Comparison of ENCODE assay signal across 8 cellular contexts in the genomic region with DNA sequence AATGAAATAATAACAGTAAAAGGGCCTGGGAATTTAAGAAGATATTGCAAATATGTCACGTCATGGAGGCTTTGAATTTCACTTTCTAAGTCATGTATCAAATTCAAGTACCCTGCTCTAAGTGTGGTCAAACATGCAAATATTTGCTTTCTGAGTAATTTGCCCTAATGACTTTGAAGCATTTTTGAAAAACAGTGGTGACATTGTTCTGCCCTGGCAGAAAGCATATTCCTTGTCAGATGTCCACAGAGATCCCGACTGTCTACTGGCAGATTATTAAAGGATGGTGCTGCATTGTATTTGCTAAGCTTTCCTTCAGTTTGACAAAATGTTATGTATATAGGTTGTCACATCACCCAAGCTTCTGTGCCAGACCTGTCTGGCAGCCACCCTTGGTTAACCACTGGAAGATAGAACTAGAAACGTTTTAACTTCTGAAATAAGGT.
A peak's percentile ranks its signal among the peaks of the same experiment; 100 is the strongest.
DNase-seq lines count a peak whose midpoint lies in the region; ATAC-seq and TF ChIP-seq lines count a peak whose summit lies in the region.

No MANE protein-coding gene starts in this region.

- H4K5ac ChIP-seq in H9 (ENCODE audit: insufficient read length, low read depth, low read length): no peak overlapping the region

- H3K4me1 Mint-ChIP-seq in H9: peaks cover 52 to 60% of the 10 kb centered on the region in 2 experiments

- no peak overlapping the region for H4K8ac ChIP-seq in H9 (replicated peaks; ENCODE audit: insufficient read length, low read depth, low read length)

- no peaks in the 10 kb centered on the region for H3K23me2 ChIP-seq in H9 (ENCODE audit: insufficient read length, low read depth, low read length, poor library complexity, severe bottlenecking)

- no peak overlapping the region for H3T11ph ChIP-seq in H9 (ENCODE audit: low read length)

- H3K79me1 ChIP-seq in H9 (ENCODE audit: insufficient read depth, low read depth, low read length, poor library complexity, severe bottlenecking): no peaks in the 10 kb centered on the region

- H2AK5ac ChIP-seq in H9 (ENCODE audit: insufficient read length, low read length): no peak overlapping the region

- no peak overlapping the region for H3K9ac ChIP-seq in H9 (ENCODE audit: extremely low read depth, insufficient read length, low read length)

- no peak overlapping the region for H2BK120ac ChIP-seq in H9 (ENCODE audit: low read depth, low read length, poor library complexity, severe bottlenecking)

- no peak overlapping the region for H2AFZ ChIP-seq in H9 (ENCODE audit: low read length)

- no peak overlapping the region; a peak in 1 of 5 replicates for H3K4me3 Mint-ChIP-seq in H9

- DNase-seq in AG20443 (ENCODE audit: low spot score) (peak; percentile 64), H9 (no peak), NCI-H2196 (lab: John Stamatoyannopoulos, UW; ENCODE audit: unreplicated experiment) (peak; percentile 70), hepatic stellate cell (ENCODE audit: low spot score) (peak; percentile 20), MV-4-11 (lab: John Stamatoyannopoulos, UW) (no peak), RWPE1 (ENCODE audit: low spot score) (no peak)
- DNase-seq in stimulated activated naive CD4-positive, alpha-beta T cell treated with Interleukin-2 at 50 U/mL for 16 hours (lab: John Stamatoyannopoulos, UW): no peak

- no peaks in the 10 kb centered on the region for H3K27me3 Mint-ChIP-seq in H9 (ENCODE audit: low read depth)

- no peaks in the 10 kb centered on the region for H3K9me3 Mint-ChIP-seq in H9

- no peak overlapping the region for H2BK5ac ChIP-seq in H9 (ENCODE audit: insufficient read length, low read length)

- no peak overlapping the region for H3K14ac ChIP-seq in H9 (ENCODE audit: insufficient read depth, low read length)

- H3K4me2 ChIP-seq in H9 (ENCODE audit: insufficient read depth, insufficient read length, low read length): no peak overlapping the region

- H3K79me2 ChIP-seq in H9 (ENCODE audit: insufficient read depth, low read length): no peaks in the 10 kb centered on the region

- no peak overlapping the region for H2BK12ac ChIP-seq in H9 (ENCODE audit: insufficient read length, low read depth, low read length)

- ATAC-seq in HG03095 (IDR thresholded peaks at IDR 0.05; ENCODE audit: unreplicated experiment): no peak

- H3K4ac ChIP-seq in H9 (ENCODE audit: low read depth, low read length): no peak overlapping the region

- WGBS in H9 (ENCODE audit: extremely low coverage, insufficient read length, low lambda C conversion rate): no CpG with 5 or more reads among the region's 3 CpGs

- H3K27me3 ChIP-seq in H9 (ENCODE audit: insufficient read depth, low read length): no peaks in the 10 kb centered on the region

- no peak overlapping the region for H3K56ac ChIP-seq in H9 (ENCODE audit: insufficient read length, low read depth, low read length)

- H3K36me3 Mint-ChIP-seq in H9 (ENCODE audit: insufficient read depth in 1 of 3, low read depth in 3 of 3): no peaks in the 10 kb centered on the region; a peak in 1 of 7 replicates

- no peaks in the 10 kb centered on the region for H4K20me1 ChIP-seq in H9 (ENCODE audit: control insufficient read depth, insufficient read depth, insufficient read length)

- H3K18ac ChIP-seq in H9 (ENCODE audit: insufficient read length, low read depth, low read length): no peak overlapping the region

- no peaks in the 10 kb centered on the region for H3K9me3 ChIP-seq in H9 (ENCODE audit: control insufficient read depth, low read depth, low read length)

- H3K23ac ChIP-seq in H9 (ENCODE audit: insufficient read length, low read depth, low read length): no peak overlapping the region

- H4K91ac ChIP-seq in H9 (ENCODE audit: insufficient read length, low read depth, low read length): no peak overlapping the region

- POLR2A ChIA-PET in RWPE1 (lab: Yijun Ruan, JAX; ENCODE audit: low non-redundant PET): no interaction called here

- peaks cover 7% of the 10 kb centered on the region for H3K4me1 ChIP-seq in H9 (ENCODE audit: insufficient read depth, low read length)

- no peak overlapping the region for H3K27ac ChIP-seq in H9 (ENCODE audit: insufficient read length, low read depth, low read length)
- H3K27ac ChIP-seq in RWPE1: no peak overlapping the region

- no peak overlapping the region for H2BK20ac ChIP-seq in H9 (ENCODE audit: low read depth, low read length, poor library complexity, severe bottlenecking)

- peak overlapping the region in 2 of 3 experiments; percentile 39 to 40; a peak in 3 of 7 replicates for H3K27ac Mint-ChIP-seq in H9

- CTCF ChIA-PET in RWPE1 (lab: Yijun Ruan, JAX): interaction anchor here (0.5 kb wide), 1 partner anchor 802 kb away, joined by 5 read pairs; no protein-coding TSS in a partner anchor

- no peak overlapping the region for H2BK15ac ChIP-seq in H9 (ENCODE audit: low read depth, low read length)

- TF ChIP-seq CTCF in H9 (conservative IDR thresholded peaks at IDR 0.05): no peak
- TF ChIP-seq CTCF in RWPE1 (conservative IDR thresholded peaks at IDR 0.05; ENCODE audit: low read depth): no peak

Comparison
In these comparisons a context has a peak if more than half of its experiments do, and no peak if none do; other contexts are left out.
1. DNase-seq: peak in AG20443 (single experiment), NCI-H2196 (single experiment) and hepatic stellate cell (single experiment); none in H9 (single experiment), stimulated activated naive CD4-positive, alpha-beta T cell treated with Interleukin-2 at 50 U/mL for 16 hours (single experiment), MV-4-11 (single experiment) and RWPE1 (single experiment).